ENCODE assay signal across 33 cellular contexts in the genomic region with DNA sequence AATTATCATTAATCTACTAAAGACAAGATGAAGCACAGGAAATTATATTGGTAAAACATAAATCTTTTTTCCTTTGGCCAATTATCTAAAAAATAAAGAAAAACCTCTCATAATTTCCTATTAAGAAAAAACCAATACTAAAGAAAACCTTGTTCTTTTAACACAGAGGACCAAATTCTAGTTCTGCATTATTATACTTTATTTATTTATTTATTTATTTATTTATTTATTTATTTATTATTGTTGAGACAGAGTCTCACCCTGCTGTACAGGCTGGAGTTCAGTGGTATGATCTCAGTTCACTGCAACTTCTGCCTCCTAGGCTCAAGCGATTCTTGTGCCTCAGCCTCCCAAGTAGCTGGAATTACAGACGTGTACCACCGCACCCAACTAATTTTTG.
"Had no signal": no experiment of that assay in that cellular context is flagged by ENCODE, and none has a peak within 500 bp of the region (broad histone marks: within the 10 kb centered on the region; RNA-seq: fewer than 3 reads in every experiment).

No MANE protein-coding gene starts in this region.

- H3K4me1 ChIP-seq: adrenal gland, ascending aorta, body of pancreas, breast epithelium had no signal

- H3K27ac ChIP-seq: adrenal gland, ascending aorta, body of pancreas, brain microvascular endothelial cell, breast epithelium, cardiac muscle cell had no signal

- H3K4me3 ChIP-seq: adrenal gland, ascending aorta, body of pancreas, breast epithelium, cardiac muscle cell had no signal

- ATAC-seq: activated naive CD4-positive, alpha-beta T cell treated with anti-CD3 and anti-CD28 coated beads, Interleukin-2, amount 50 U/mL, for 72 hours; activated naive CD8-positive, alpha-beta T cell treated with anti-CD3 and anti-CD28 coated beads, Interleukin-2, amount 50 U/mL, for 24 hours; activated T-cell treated with anti-CD3 and anti-CD28 coated beads, Interleukin-2, amount 50 U/mL, for 4 hours; activated T-cell treated with anti-CD3 and anti-CD28 coated beads, Interleukin-2, amount 50 U/mL, for 72 hours; activated T-helper 17 cell treated with anti-CD3 and anti-CD28 coated beads, Interleukin-2, amount 50 U/mL, for 72 hours; body of pancreas had no signal

- H3K36me3 ChIP-seq: adrenal gland, ascending aorta, brain microvascular endothelial cell, breast epithelium, cardiac muscle cell had no signal

- H3K9me3 ChIP-seq: adrenal gland, ascending aorta, body of pancreas, breast epithelium had no signal

- DNase-seq: activated effector memory CD4-positive, alpha-beta T cell treated with anti-CD3 and anti-CD28 coated beads, Interleukin-2, amount 50 U/mL, for 16 hours; activated effector memory CD4-positive, alpha-beta T cell treated with Interleukin-2 at 50 U/mL for 16 hours; activated gamma-delta T cell; activated gamma-delta T cell treated with Interleukin-2 at 50 U/mL for 16 hours; activated naive CD4-positive, alpha-beta T cell; activated naive CD4-positive, alpha-beta T cell treated with anti-CD3 and anti-CD28 coated beads for 36 hours; activated naive CD4-positive, alpha-beta T cell treated with anti-CD3 and anti-CD28 coated beads, Interleukin-2, amount 10 ng/mL, durations not matched to agents 7 days and 5 days; activated naive CD4-positive, alpha-beta T cell treated with anti-CD3 and anti-CD28 coated beads, Interleukin-2, amount 50 U/mL, for 16 hours; activated naive CD4-positive, alpha-beta T cell treated with Interleukin-2 at 50 U/mL for 16 hours; activated naive CD8-positive, alpha-beta T cell treated with anti-CD3 and anti-CD28 coated beads for 36 hours; activated naive CD8-positive, alpha-beta T cell treated with anti-CD3 and anti-CD28 coated beads, Interleukin-2, amount 10 ng/mL, durations not matched to agents 7 days and 5 days; activated naive CD8-positive, alpha-beta T cell treated with anti-CD3 and anti-CD28 coated beads, Interleukin-2, amount 50 U/mL, for 24 hours; activated T-cell treated with anti-CD3 and anti-CD28 coated beads, Interleukin-2, amount 50 U/mL, for 24 hours; activated T-cell treated with anti-CD3 and anti-CD28 coated beads, Interleukin-2, amount 50 U/mL, for 4 hours; activated T-cell treated with anti-CD3 and anti-CD28 coated beads, Interleukin-2, amount 50 U/mL, for 48 hours; activated T-cell treated with anti-CD3 and anti-CD28 coated beads, Interleukin-2, amount 50 U/mL, for 72 hours; adrenal gland; amniotic stem cell; amygdala; anterior cingulate cortex; aorta; body of pancreas; brain microvascular endothelial cell; caudate nucleus; central memory CD4-positive, alpha-beta T cell; cerebellar nuclear complex had no signal

- FAIRE-seq: astrocyte, bronchial epithelial cell had no signal
